ENCODE assay signal across 8 cellular contexts in the genomic region with DNA sequence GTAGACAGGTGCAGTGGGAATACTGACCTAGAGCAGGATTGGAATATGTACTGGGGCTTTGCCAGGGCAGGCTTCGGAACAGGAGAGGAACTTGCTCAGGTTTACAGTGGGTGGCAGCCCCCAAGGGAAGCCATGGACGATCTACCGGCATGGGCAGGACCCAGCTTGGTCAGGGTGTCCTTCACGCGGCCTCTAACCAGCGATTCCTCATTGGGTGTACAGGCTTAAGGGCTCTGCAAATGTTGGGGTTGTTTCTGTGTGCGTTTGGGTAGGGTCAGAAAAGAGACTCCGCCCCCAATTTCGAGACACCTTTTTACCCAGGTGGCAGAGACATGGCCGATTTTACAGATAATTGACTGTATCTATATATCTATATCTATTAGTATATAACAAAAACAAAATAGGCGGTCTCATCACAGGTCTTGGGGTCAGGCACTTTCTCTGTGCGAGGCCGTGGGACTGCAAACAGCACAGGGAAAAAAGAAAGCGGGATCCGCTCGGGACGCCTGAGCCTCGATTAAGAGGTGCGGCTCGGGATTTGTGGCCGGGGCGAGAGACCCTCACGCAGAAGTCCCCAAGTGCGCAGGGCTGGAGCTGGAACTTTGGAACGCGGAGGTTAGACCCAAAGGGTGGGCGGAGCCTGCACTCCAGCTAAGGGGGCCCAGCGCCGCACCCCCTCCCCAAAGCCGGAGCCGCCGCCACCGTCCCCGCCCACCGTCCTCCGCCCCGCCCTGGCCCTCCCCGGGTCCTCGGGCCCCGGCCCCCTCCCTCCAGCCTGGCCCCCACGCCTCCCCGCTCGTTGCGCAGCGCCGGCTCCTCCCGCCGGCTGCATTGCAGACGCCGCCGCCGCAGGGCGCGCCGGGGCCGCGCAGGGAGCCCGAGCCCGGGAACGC.
A peak's percentile ranks its signal among the peaks of the same experiment; 100 is the strongest.
DNase-seq lines count a peak whose midpoint lies in the region; ATAC-seq and TF ChIP-seq lines count a peak whose summit lies in the region.

No MANE protein-coding gene starts in this region.

- H3K27me3 ChIP-seq in H7 (ENCODE audit: control insufficient read depth, insufficient read depth, low read length) = peaks cover 29% of the 10 kb centered on the region
- no peaks in the 10 kb centered on the region for H3K27me3 ChIP-seq in dorsolateral prefrontal cortex

- intact Hi-C loops in dorsolateral prefrontal cortex (cut with DNase I) = loop anchor here (1.0 to 10.0 kb wide), 2 partner anchors 23 to 51 kb away; no protein-coding TSS in a partner anchor

- peak overlapping the region in 41 of 59 donors; percentile 5 to 90 (median 54) for H3K27ac ChIP-seq in dorsolateral prefrontal cortex

- H3K27me3 Mint-ChIP-seq in osteocyte (ENCODE audit: unreplicated experiment) = peaks cover 42% of the 10 kb centered on the region

- peaks cover 6% of the 10 kb centered on the region for H3K9me3 Mint-ChIP-seq in osteocyte (ENCODE audit: unreplicated experiment)

- H3K27ac Mint-ChIP-seq in osteocyte (ENCODE audit: unreplicated experiment) = no peak overlapping the region

- no peak for ATAC-seq in HG03565 (IDR thresholded peaks at IDR 0.05; ENCODE audit: unreplicated experiment)
- ATAC-seq in GM21529 (IDR thresholded peaks at IDR 0.05; ENCODE audit: unreplicated experiment) = no peak

- DNase-seq in H7 = peak; percentile 94
- peak; percentile 48 for DNase-seq in NCI-H748 (lab: John Stamatoyannopoulos, UW; ENCODE audit: unreplicated experiment)
- peak in 1 of 10 donors; percentile 56 for DNase-seq in dorsolateral prefrontal cortex
- no peak for DNase-seq in osteocyte (ENCODE audit: extremely low spot score, unreplicated experiment)
- no peak for DNase-seq in NCI-H526 treated with DMSO at 0.1 percent for 48 hours (lab: John Stamatoyannopoulos, UW)
- no peak for DNase-seq in middle frontal gyrus (ENCODE audit: extremely low spot score, low spot score)

- no peaks in the 10 kb centered on the region for H3K36me3 ChIP-seq in H7 (replicated peaks; ENCODE audit: control insufficient read depth, insufficient read depth, low read length)

- peak overlapping the region; percentile 52 for H3K4me3 ChIP-seq in H7 (ENCODE audit: insufficient read depth, low read depth, low read length)
- peak overlapping the region; percentile 18 to 81 (median 51) for H3K4me3 ChIP-seq in dorsolateral prefrontal cortex

- peak overlapping the region; percentile 69 for H3K4me3 Mint-ChIP-seq in osteocyte (ENCODE audit: unreplicated experiment)

- no peaks in the 10 kb centered on the region for H3K36me3 Mint-ChIP-seq in osteocyte (ENCODE audit: unreplicated experiment)

- TF ChIP-seq CTCF in dorsolateral prefrontal cortex (IDR thresholded peaks at IDR 0.05 in 54 of 56, conservative IDR thresholded peaks at IDR 0.05 in 2 of 56; ENCODE audit: low read depth in 1 of 56, partially characterized antibody in 56 of 56) (no peak), osteocyte (IDR thresholded peaks at IDR 0.05) (no peak)

- H3K4me1 Mint-ChIP-seq in osteocyte (ENCODE audit: unreplicated experiment) = peaks cover 10% of the 10 kb centered on the region

Comparison
In these comparisons a context has a peak if more than half of its experiments do, and no peak if none do; other contexts are left out.
1. DNase-seq: peak in H7 (single experiment) and NCI-H748 (single experiment); none in osteocyte (single experiment), NCI-H526 treated with DMSO at 0.1 percent for 48 hours (single experiment) and middle frontal gyrus (single experiment).